ENCODE assay signal across 13 cellular contexts in the genomic region with DNA sequence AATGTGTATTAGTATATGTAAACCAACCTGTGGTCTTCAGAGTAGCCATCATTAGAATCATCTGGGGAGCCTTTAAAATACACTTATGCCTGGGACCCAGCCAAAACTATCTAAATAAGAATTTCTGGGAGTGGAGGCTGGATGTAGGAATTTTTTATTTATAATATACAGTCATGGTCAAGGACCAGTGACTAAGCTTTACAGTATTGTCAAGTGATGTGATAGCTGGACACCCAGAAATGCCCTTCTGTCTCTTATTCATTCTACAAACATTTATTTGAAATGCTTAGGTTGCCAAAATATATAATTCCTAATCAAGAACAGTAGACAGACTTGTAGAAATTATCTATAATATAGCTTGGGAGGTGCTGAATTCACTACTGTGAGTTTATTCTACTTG.
DNase-seq lines count a peak whose midpoint lies in the region; ATAC-seq and TF ChIP-seq lines count a peak whose summit lies in the region.
"Had no signal": no experiment of that assay in that cellular context is flagged by ENCODE, and none has a peak within 500 bp of the region (broad histone marks: within the 10 kb centered on the region; RNA-seq: fewer than 3 reads in every experiment).

No MANE protein-coding gene starts in this region.

- no peak for TF ChIP-seq CTCF in AG04449 (IDR thresholded peaks at IDR 0.05; ENCODE audit: insufficient read depth, low read length, missing control alignments)
- no peak for TF ChIP-seq CTCF in suprapubic skin (IDR thresholded peaks at IDR 0.05)
- TF ChIP-seq CTCF in Calu3 (IDR thresholded peaks at IDR 0.05; ENCODE audit: unreplicated experiment), result no peak

- H3K27me3 ChIP-seq in suprapubic skin, result no peaks in the 10 kb centered on the region
- H3K27me3 ChIP-seq: esophagus squamous epithelium had no signal

- H3K36me3 Mint-ChIP-seq in activated naive CD8-positive, alpha-beta T cell treated with anti-CD3 and anti-CD28 coated beads for 36 hours, result peaks cover 53% of the 10 kb centered on the region
- H3K36me3 Mint-ChIP-seq in memory B cell (peaks cover 18% of the 10 kb centered on the region), Calu3 (ENCODE audit: insufficient read depth, unreplicated experiment) (no peaks in the 10 kb centered on the region)
- H3K36me3 Mint-ChIP-seq in activated T-helper 2 cell treated with anti-CD3 and anti-CD28 coated beads, Interferon-gamma antibody, Interleukin-2, Interleukin-4, amounts not matched to agents 10 μg/mL and 5 μg/mL and 100 μg/mL, durations not matched to agents 14 hours and 24 hours and 36 hours (ENCODE audit: low read depth), result peaks cover 36% of the 10 kb centered on the region

- H3K4me3 ChIP-seq in AG04449 (ENCODE audit: low read depth, low read length) (no peak overlapping the region), suprapubic skin (no peak overlapping the region)
- H3K4me3 ChIP-seq: esophagus squamous epithelium had no signal

- ATAC-seq in memory B cell (ENCODE audit: low read depth), result no peak

- no peak for TF ChIP-seq EP300 in suprapubic skin (IDR thresholded peaks at IDR 0.05)

- peak; percentile 77 for DNase-seq in AG04449 (ENCODE audit: low read depth, low spot score)
- DNase-seq in GM04503 (ENCODE audit: low read depth), result peak; percentile 30
- no peak for DNase-seq in activated naive CD8-positive, alpha-beta T cell treated with anti-CD3 and anti-CD28 coated beads for 36 hours
- no peak for DNase-seq in memory B cell (ENCODE audit: low spot score in 2 of 2)
- no peak for DNase-seq in suprapubic skin (ENCODE audit: low spot score in 2 of 2)
- DNase-seq in NCI-H1105 (lab: John Stamatoyannopoulos, UW), result no peak
- DNase-seq in Calu3, result no peak
- DNase-seq in activated T-helper 2 cell treated with anti-CD3 and anti-CD28 coated beads, Interferon-gamma antibody, Interleukin-2, Interleukin-4, amounts not matched to agents 10 μg/mL and 5 μg/mL and 100 μg/mL, durations not matched to agents 14 hours and 24 hours and 36 hours (ENCODE audit: low spot score), result no peak
- DNase-seq: activated CD4-positive, alpha-beta T cell treated with anti-CD3 and anti-CD28 coated beads, Interleukin-2, amount 50 U/mL, for 4 hours; Caco-2; esophagus squamous epithelium; SHP77 treated with DMSO at 0.1 percent for 48 hours had no signal

- no peak overlapping the region for H3K27ac ChIP-seq in suprapubic skin

- peaks cover 78% of the 10 kb centered on the region for H3K4me1 Mint-ChIP-seq in activated naive CD8-positive, alpha-beta T cell treated with anti-CD3 and anti-CD28 coated beads for 36 hours
- H3K4me1 Mint-ChIP-seq in memory B cell, result peaks cover 31% of the 10 kb centered on the region
- peaks cover 48% of the 10 kb centered on the region for H3K4me1 Mint-ChIP-seq in Calu3 (ENCODE audit: low read depth, unreplicated experiment)
- H3K4me1 Mint-ChIP-seq in activated T-helper 2 cell treated with anti-CD3 and anti-CD28 coated beads, Interferon-gamma antibody, Interleukin-2, Interleukin-4, amounts not matched to agents 10 μg/mL and 5 μg/mL and 100 μg/mL, durations not matched to agents 14 hours and 24 hours and 36 hours (ENCODE audit: low read depth), result peaks cover 52% of the 10 kb centered on the region

- H3K9me3 Mint-ChIP-seq in activated naive CD8-positive, alpha-beta T cell treated with anti-CD3 and anti-CD28 coated beads for 36 hours, result no peaks in the 10 kb centered on the region
- H3K9me3 Mint-ChIP-seq in memory B cell (no peaks in the 10 kb centered on the region), Calu3 (ENCODE audit: low read depth, unreplicated experiment) (no peaks in the 10 kb centered on the region)
- no peaks in the 10 kb centered on the region for H3K9me3 Mint-ChIP-seq in activated T-helper 2 cell treated with anti-CD3 and anti-CD28 coated beads, Interferon-gamma antibody, Interleukin-2, Interleukin-4, amounts not matched to agents 10 μg/mL and 5 μg/mL and 100 μg/mL, durations not matched to agents 14 hours and 24 hours and 36 hours

- H3K27me3 Mint-ChIP-seq in activated naive CD8-positive, alpha-beta T cell treated with anti-CD3 and anti-CD28 coated beads for 36 hours, result no peaks in the 10 kb centered on the region
- H3K27me3 Mint-ChIP-seq in memory B cell, result no peaks in the 10 kb centered on the region
- H3K27me3 Mint-ChIP-seq in Calu3 (ENCODE audit: unreplicated experiment), result no peaks in the 10 kb centered on the region
- H3K27me3 Mint-ChIP-seq in activated T-helper 2 cell treated with anti-CD3 and anti-CD28 coated beads, Interferon-gamma antibody, Interleukin-2, Interleukin-4, amounts not matched to agents 10 μg/mL and 5 μg/mL and 100 μg/mL, durations not matched to agents 14 hours and 24 hours and 36 hours (ENCODE audit: low read depth), result no peaks in the 10 kb centered on the region
- H3K27me3 Mint-ChIP-seq: brain had no signal

- no peaks in the 10 kb centered on the region for H3K36me3 ChIP-seq in suprapubic skin

- POLR2A ChIA-PET in AG04449 (lab: Yijun Ruan, JAX), result interaction anchor here (1.1 kb wide), 1 partner anchor 133 kb away, joined by 5 read pairs; the partner anchor contains the start of gene MBNL1

- peak overlapping the region; percentile 85 for H3K27ac Mint-ChIP-seq in activated naive CD8-positive, alpha-beta T cell treated with anti-CD3 and anti-CD28 coated beads for 36 hours
- peak overlapping the region; percentile 65 for H3K27ac Mint-ChIP-seq in memory B cell
- no peak overlapping the region for H3K27ac Mint-ChIP-seq in Calu3 (ENCODE audit: unreplicated experiment)
- no peak overlapping the region for H3K27ac Mint-ChIP-seq in activated T-helper 2 cell treated with anti-CD3 and anti-CD28 coated beads, Interferon-gamma antibody, Interleukin-2, Interleukin-4, amounts not matched to agents 10 μg/mL and 5 μg/mL and 100 μg/mL, durations not matched to agents 14 hours and 24 hours and 36 hours
- H3K27ac Mint-ChIP-seq: brain had no signal

- H3K9me3 ChIP-seq in suprapubic skin, result no peaks in the 10 kb centered on the region
- H3K9me3 ChIP-seq: Caco-2, esophagus squamous epithelium had no signal

- CTCF ChIA-PET in AG04449 (lab: Yijun Ruan, JAX) (no interaction called here), Calu3 (lab: Charles Lee) (interaction anchor here (2.5 kb wide), 1 partner anchor 132 kb away, joined by 6 read pairs; the partner anchor contains the start of gene MBNL1)

- intact Hi-C loops in Calu3 (cut with micrococcal nuclease; ENCODE audit: unreplicated experiment), result no loop called here
- intact Hi-C loops in activated T-helper 2 cell treated with anti-CD3 and anti-CD28 coated beads, Interferon-gamma antibody, Interleukin-2, Interleukin-4, amounts not matched to agents 10 μg/mL and 5 μg/mL and 100 μg/mL, durations not matched to agents 14 hours and 24 hours and 36 hours (cut with micrococcal nuclease), result loop anchor here (5.0 kb wide), 1 partner anchor 44 kb away; no protein-coding TSS in a partner anchor

- H3K4me3 Mint-ChIP-seq in activated naive CD8-positive, alpha-beta T cell treated with anti-CD3 and anti-CD28 coated beads for 36 hours, result no peak overlapping the region
- no peak overlapping the region for H3K4me3 Mint-ChIP-seq in memory B cell
- H3K4me3 Mint-ChIP-seq in Calu3 (ENCODE audit: low read depth, unreplicated experiment), result no peak overlapping the region
- H3K4me3 Mint-ChIP-seq in activated T-helper 2 cell treated with anti-CD3 and anti-CD28 coated beads, Interferon-gamma antibody, Interleukin-2, Interleukin-4, amounts not matched to agents 10 μg/mL and 5 μg/mL and 100 μg/mL, durations not matched to agents 14 hours and 24 hours and 36 hours (ENCODE audit: low read depth), result no peak overlapping the region
- H3K4me3 Mint-ChIP-seq: brain had no signal

- peaks cover 91% of the 10 kb centered on the region for H3K4me1 ChIP-seq in suprapubic skin

- TF ChIP-seq POLR2A in suprapubic skin (IDR thresholded peaks at IDR 0.05), result no peak

- no TSS peak for BruUV-seq in Calu3 (replicated peaks; lab: Mats Ljungman, UMichigan)

Comparison
In these comparisons a context has a peak if more than half of its experiments do, and no peak if none do; other contexts are left out.
1. DNase-seq: peak in AG04449 (single experiment) and GM04503 (single experiment); none in activated naive CD8-positive, alpha-beta T cell treated with anti-CD3 and anti-CD28 coated beads for 36 hours (single experiment), memory B cell (0 of 2), suprapubic skin (0 of 2), NCI-H1105 (single experiment), Calu3 (single experiment) and activated T-helper 2 cell treated with anti-CD3 and anti-CD28 coated beads, Interferon-gamma antibody, Interleukin-2, Interleukin-4, amounts not matched to agents 10 μg/mL and 5 μg/mL and 100 μg/mL, durations not matched to agents 14 hours and 24 hours and 36 hours (single experiment).
2. H3K27ac Mint-ChIP-seq: peak in activated naive CD8-positive, alpha-beta T cell treated with anti-CD3 and anti-CD28 coated beads for 36 hours (single experiment) and memory B cell (single experiment); none in Calu3 (single experiment) and activated T-helper 2 cell treated with anti-CD3 and anti-CD28 coated beads, Interferon-gamma antibody, Interleukin-2, Interleukin-4, amounts not matched to agents 10 μg/mL and 5 μg/mL and 100 μg/mL, durations not matched to agents 14 hours and 24 hours and 36 hours (single experiment).